ENCODE assay signal across 2 cellular contexts in the genomic region with DNA sequence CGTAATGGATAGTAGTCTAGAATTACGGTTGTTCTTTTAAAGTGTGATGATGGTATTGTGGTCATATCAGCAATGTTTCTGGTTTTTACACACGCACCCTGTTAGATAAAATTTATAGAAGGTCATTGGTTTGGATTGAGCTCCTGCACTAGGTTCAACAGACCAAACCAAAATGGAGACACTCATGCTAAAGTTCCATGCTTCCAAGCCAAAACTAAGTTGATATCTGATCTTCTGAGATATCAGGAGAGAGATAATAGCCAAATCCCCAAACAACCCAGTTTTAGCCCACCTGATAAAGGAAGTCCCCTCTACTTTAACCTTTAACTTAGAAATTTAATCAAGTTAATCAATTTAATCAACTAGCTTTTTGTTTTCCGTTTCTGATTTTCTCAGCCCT.
A peak's percentile ranks its signal among the peaks of the same experiment; 100 is the strongest.
TF ChIP-seq lines count a peak whose summit lies in the region.

No MANE protein-coding gene starts in this region.

TF ChIP-seq in K562, 482 proteins besides CTCF, POLR2A, EP300 and RAD21 (continues in another document):
- no peak for TF ChIP-seq BMI1 (IDR thresholded peaks at IDR 0.05; ENCODE audit: low read length)
- peak; percentile 42; the same call in 1 of the 2 replicates for TF ChIP-seq ZBTB2 (IDR thresholded peaks at IDR 0.05)
- TF ChIP-seq ZNF175 (CRISPR knock-in tag; IDR thresholded peaks at IDR 0.05; ENCODE audit: low read depth), result peak; percentile 87
- no peak for TF ChIP-seq L3MBTL2 (IDR thresholded peaks at IDR 0.05)
- TF ChIP-seq, protein P1, sequence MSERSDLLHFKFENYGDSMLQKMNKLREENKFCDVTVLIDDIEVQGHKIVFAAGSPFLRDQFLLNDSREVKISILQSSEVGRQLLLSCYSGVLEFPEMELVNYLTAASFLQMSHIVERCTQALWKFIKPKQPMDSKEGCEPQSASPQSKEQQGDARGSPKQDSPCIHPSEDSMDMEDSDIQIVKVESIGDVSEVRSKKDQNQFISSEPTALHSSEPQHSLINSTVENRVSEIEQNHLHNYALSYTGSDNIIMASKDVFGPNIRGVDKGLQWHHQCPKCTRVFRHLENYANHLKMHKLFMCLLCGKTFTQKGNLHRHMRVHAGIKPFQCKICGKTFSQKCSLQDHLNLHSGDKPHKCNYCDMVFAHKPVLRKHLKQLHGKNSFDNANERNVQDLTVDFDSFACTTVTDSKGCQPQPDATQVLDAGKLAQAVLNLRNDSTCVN (CRISPR knock-in tag; IDR thresholded peaks at IDR 0.05), result peak; percentile 61; the same call in 1 of the 2 replicates
- TF ChIP-seq ZNF586 (CRISPR knock-in tag; conservative IDR thresholded peaks at IDR 0.05), result no peak; the same call in 1 of the 2 replicates
- no peak for TF ChIP-seq CBX1 (IDR thresholded peaks at IDR 0.05; ENCODE audit: low read depth)
- no peak for TF ChIP-seq SREBF2 (CRISPR knock-in tag; IDR thresholded peaks at IDR 0.05)
- peak; percentile 91 for TF ChIP-seq HDAC8 (tag; IDR thresholded peaks at IDR 0.05)
- no peak for TF ChIP-seq WHSC1 (IDR thresholded peaks at IDR 0.05; ENCODE audit: low read length)
- TF ChIP-seq TEAD2 (tag; IDR thresholded peaks at IDR 0.05), result peak; percentile 82
- no peak for TF ChIP-seq FOXM1 (IDR thresholded peaks at IDR 0.05; ENCODE audit: low read depth)
- no peak for TF ChIP-seq FOXM1 (CRISPR knock-in tag; IDR thresholded peaks at IDR 0.05; ENCODE audit: low read depth)
- TF ChIP-seq PTTG1 (tag; IDR thresholded peaks at IDR 0.05; ENCODE audit: low read depth), result peak; percentile 93
- TF ChIP-seq KLF13 (tag; IDR thresholded peaks at IDR 0.05; ENCODE audit: borderline replicate concordance, low read depth), result peak; percentile 54; the same call in 1 of the 2 replicates
- no peak for TF ChIP-seq C11orf30 (IDR thresholded peaks at IDR 0.05; ENCODE audit: low read depth)
- TF ChIP-seq PPARD (CRISPR knock-in tag; IDR thresholded peaks at IDR 0.05), result no peak
- TF ChIP-seq, protein P2, sequence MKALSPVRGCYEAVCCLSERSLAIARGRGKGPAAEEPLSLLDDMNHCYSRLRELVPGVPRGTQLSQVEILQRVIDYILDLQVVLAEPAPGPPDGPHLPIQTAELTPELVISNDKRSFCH (CRISPR knock-in tag; IDR thresholded peaks at IDR 0.05), result peak; percentile 78
- TF ChIP-seq, protein P2 (tag; IDR thresholded peaks at IDR 0.05), result peak; percentile 96
- no peak for TF ChIP-seq CBX3 (IDR thresholded peaks at IDR 0.05; ENCODE audit: borderline replicate concordance in 1 of 2, low read length in 2 of 2)
- no peak for TF ChIP-seq CBX5 (IDR thresholded peaks at IDR 0.05; ENCODE audit: borderline replicate concordance, low read depth)
- TF ChIP-seq CREB3 (tag; conservative IDR thresholded peaks at IDR 0.05; ENCODE audit: low read depth), result peak; percentile 95
- no peak for TF ChIP-seq TAF9B (IDR thresholded peaks at IDR 0.05; ENCODE audit: partially characterized antibody)
- TF ChIP-seq, protein P3, sequence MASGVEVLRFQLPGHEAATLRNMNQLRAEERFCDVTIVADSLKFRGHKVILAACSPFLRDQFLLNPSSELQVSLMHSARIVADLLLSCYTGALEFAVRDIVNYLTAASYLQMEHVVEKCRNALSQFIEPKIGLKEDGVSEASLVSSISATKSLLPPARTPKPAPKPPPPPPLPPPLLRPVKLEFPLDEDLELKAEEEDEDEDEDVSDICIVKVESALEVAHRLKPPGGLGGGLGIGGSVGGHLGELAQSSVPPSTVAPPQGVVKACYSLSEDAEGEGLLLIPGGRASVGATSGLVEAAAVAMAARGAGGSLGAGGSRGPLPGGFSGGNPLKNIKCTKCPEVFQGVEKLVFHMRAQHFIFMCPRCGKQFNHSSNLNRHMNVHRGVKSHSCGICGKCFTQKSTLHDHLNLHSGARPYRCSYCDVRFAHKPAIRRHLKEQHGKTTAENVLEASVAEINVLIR (CRISPR knock-in tag; IDR thresholded peaks at IDR 0.05), result peak; percentile 63
- TF ChIP-seq, protein P4, sequence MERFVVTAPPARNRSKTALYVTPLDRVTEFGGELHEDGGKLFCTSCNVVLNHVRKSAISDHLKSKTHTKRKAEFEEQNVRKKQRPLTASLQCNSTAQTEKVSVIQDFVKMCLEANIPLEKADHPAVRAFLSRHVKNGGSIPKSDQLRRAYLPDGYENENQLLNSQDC (CRISPR knock-in tag; IDR thresholded peaks at IDR 0.05), result no peak
- TF ChIP-seq JUND (IDR thresholded peaks at IDR 0.05; ENCODE audit: borderline replicate concordance, low read depth, low read length), result no peak
- 0 out of 3 replicates have a peak, but pooled peaks have one; percentile 27 for TF ChIP-seq JUND (tag; IDR thresholded peaks at IDR 0.05; ENCODE audit: borderline replicate concordance, low read depth, low read length)
- TF ChIP-seq, protein P5, sequence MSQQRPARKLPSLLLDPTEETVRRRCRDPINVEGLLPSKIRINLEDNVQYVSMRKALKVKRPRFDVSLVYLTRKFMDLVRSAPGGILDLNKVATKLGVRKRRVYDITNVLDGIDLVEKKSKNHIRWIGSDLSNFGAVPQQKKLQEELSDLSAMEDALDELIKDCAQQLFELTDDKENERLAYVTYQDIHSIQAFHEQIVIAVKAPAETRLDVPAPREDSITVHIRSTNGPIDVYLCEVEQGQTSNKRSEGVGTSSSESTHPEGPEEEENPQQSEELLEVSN (IDR thresholded peaks at IDR 0.05; ENCODE audit: borderline replicate concordance in 1 of 2, extremely low read depth in 1 of 2, insufficient read depth in 1 of 2, insufficient read length in 1 of 2, low read depth in 1 of 2, low read length in 1 of 2, poor library complexity in 1 of 2, severe bottlenecking in 1 of 2), result no peak
- peak; percentile 81; the same call in 1 of the 2 replicates for TF ChIP-seq ERF (CRISPR knock-in tag; IDR thresholded peaks at IDR 0.05)

TF ChIP-seq in GM12891, 5 proteins besides CTCF, POLR2A, EP300 and RAD21:
- TF ChIP-seq PAX5 (IDR thresholded peaks at IDR 0.05; ENCODE audit: insufficient read depth, low read length, severe bottlenecking) (no peak), POLR2AphosphoS5 (IDR thresholded peaks at IDR 0.05; ENCODE audit: low read depth, low read length) (no peak), SPI1 (IDR thresholded peaks at IDR 0.05; ENCODE audit: low read depth, low read length) (no peak), TAF1 (IDR thresholded peaks at IDR 0.05; ENCODE audit: low read depth, low read length) (no peak), POU2F2 (IDR thresholded peaks at IDR 0.05; ENCODE audit: low read depth, low read length) (no peak)
